In genomic region chrX:46792826-46793195, GRCh38 we compare ENCODE assay signal across 12 cellular contexts. TPM values are rescaled to one million over a fixed set of nuclear protein-coding genes. Genes with fewer than 3 reads are reported as not detected.
DNase-seq lines count a peak whose midpoint lies in the region; ATAC-seq and TF ChIP-seq lines count a peak whose summit lies in the region.
"Had no signal": no experiment of that assay in that cellular context is flagged by ENCODE, and none has a peak within 500 bp of the region (broad histone marks: within the 10 kb centered on the region; RNA-seq: fewer than 3 reads in every experiment).

No MANE protein-coding gene starts in this region.

- H3K9me3 Mint-ChIP-seq in activated CD4-positive, alpha-beta T cell treated with anti-CD3 and anti-CD28 coated beads for 36 hours (ENCODE audit: low read depth) = no peaks in the 10 kb centered on the region

- H3K27me3 ChIP-seq in brain microvascular endothelial cell (replicated peaks) (no peaks in the 10 kb centered on the region), osteoblast (ENCODE audit: insufficient read depth, low read length) (no peaks in the 10 kb centered on the region)
- H3K27me3 ChIP-seq: ascending aorta, right atrium auricular region had no signal

- TF ChIP-seq POLR2A in NB4 (IDR thresholded peaks at IDR 0.05; ENCODE audit: extremely low read depth, insufficient read length) = no peak

- peak overlapping the region; percentile 58 for H3K27ac Mint-ChIP-seq in activated CD4-positive, alpha-beta T cell treated with anti-CD3 and anti-CD28 coated beads for 36 hours

- H3K36me3 Mint-ChIP-seq in activated CD4-positive, alpha-beta T cell treated with anti-CD3 and anti-CD28 coated beads for 36 hours (ENCODE audit: low read depth) = no peaks in the 10 kb centered on the region

- H3K4me3 ChIP-seq in NB4 (ENCODE audit: low read depth, low read length) (peak overlapping the region; percentile 46), brain microvascular endothelial cell (ENCODE audit: low read depth, low read length) (no peak overlapping the region), osteoblast (ENCODE audit: insufficient read depth, low read length) (no peak overlapping the region)
- H3K4me3 ChIP-seq: ascending aorta, right atrium auricular region had no signal

- peaks cover 19% of the 10 kb centered on the region for H3K4me1 Mint-ChIP-seq in activated CD4-positive, alpha-beta T cell treated with anti-CD3 and anti-CD28 coated beads for 36 hours

- H3K36me3 ChIP-seq in brain microvascular endothelial cell (replicated peaks) (no peaks in the 10 kb centered on the region), osteoblast (ENCODE audit: insufficient read depth, low read length) (no peaks in the 10 kb centered on the region)
- H3K36me3 ChIP-seq: ascending aorta, right atrium auricular region had no signal

- TF ChIP-seq CTCF in NB4 (IDR thresholded peaks at IDR 0.05; ENCODE audit: low read depth, low read length) (no peak), brain microvascular endothelial cell (IDR thresholded peaks at IDR 0.05; ENCODE audit: low read depth, low read length, missing control alignments) (no peak), osteoblast (IDR thresholded peaks at IDR 0.05; ENCODE audit: extremely low read depth, low read depth, low read length) (no peak)

- in situ Hi-C loops in brain microvascular endothelial cell (cut with HindIII; ENCODE audit: low pct_ligation_motif_present, low sequenced_read_pairs) = no loop called here

- no peak overlapping the region for H2AFZ ChIP-seq in osteoblast (ENCODE audit: low read length)

- H3K27me3 Mint-ChIP-seq in activated CD4-positive, alpha-beta T cell treated with anti-CD3 and anti-CD28 coated beads for 36 hours = no peaks in the 10 kb centered on the region

- H3K4me3 Mint-ChIP-seq in activated CD4-positive, alpha-beta T cell treated with anti-CD3 and anti-CD28 coated beads for 36 hours = no peak overlapping the region

- H3K27ac ChIP-seq in brain microvascular endothelial cell (peak overlapping the region; percentile 99), osteoblast (ENCODE audit: low read depth, low read length) (peak overlapping the region; percentile 82)
- H3K27ac ChIP-seq: right atrium auricular region had no signal

- intact Hi-C loops in activated CD4-positive, alpha-beta T cell treated with anti-CD3 and anti-CD28 coated beads for 36 hours (cut with DNase I, micrococcal nuclease) = loop anchor here (1.0 to 10.0 kb wide), 7 partner anchors 34 to 408 kb away; partner anchors contain the start of genes SLC9A7 (in 1 of the 2) and ZNF674 (in 1 of the 2)

- no peak for DNase-seq in activated CD4-positive, alpha-beta T cell treated with anti-CD3 and anti-CD28 coated beads for 36 hours
- DNase-seq in activated CD4-positive, alpha-beta T cell treated with anti-CD3 and anti-CD28 coated beads for 4 hours = no peak
- DNase-seq in NB4 (ENCODE audit: low read depth) = no peak
- no peak for DNase-seq in brain microvascular endothelial cell
- DNase-seq in osteoblast (ENCODE audit: insufficient read length, low spot score, missing footprints) = no peak
- no peak for DNase-seq in RPMI8226
- DNase-seq in LoVo (ENCODE audit: low spot score) = no peak
- DNase-seq: DMS79, NCI-H1105 treated with DMSO at 0.1 percent for 48 hours had no signal

- H3K9me3 ChIP-seq in osteoblast (ENCODE audit: low read depth, low read length) = no peaks in the 10 kb centered on the region
- H3K9me3 ChIP-seq: ascending aorta, right atrium auricular region had no signal

- POLR2A ChIA-PET in activated CD4-positive, alpha-beta T cell treated with anti-CD3 and anti-CD28 coated beads for 36 hours (lab: Charles Lee) = no interaction called here

- CTCF ChIA-PET in activated CD4-positive, alpha-beta T cell treated with anti-CD3 and anti-CD28 coated beads for 36 hours (lab: Charles Lee) = interaction anchor here (0.7 to 2.6 kb wide), 2 partner anchors 33 to 176 kb away, joined by 3 to 17 read pairs; partner anchors contain the start of gene SLC9A7

- peak overlapping the region; percentile 42 for H3K4me2 ChIP-seq in osteoblast (ENCODE audit: insufficient read depth, low read length)

- H3K4me1 ChIP-seq in osteoblast (ENCODE audit: insufficient read depth, low read length) = peaks cover 18% of the 10 kb centered on the region
- H3K4me1 ChIP-seq: ascending aorta, right atrium auricular region had no signal

- H3K79me2 ChIP-seq in osteoblast (ENCODE audit: insufficient read depth, low read length) = no peaks in the 10 kb centered on the region

- ATAC-seq in activated CD4-positive, alpha-beta T cell treated with anti-CD3 and anti-CD28 coated beads for 36 hours = peak; percentile 9
- no peak for ATAC-seq in HG03571 (IDR thresholded peaks at IDR 0.05; ENCODE audit: unreplicated experiment)

- no peaks in the 10 kb centered on the region for H4K20me1 ChIP-seq in osteoblast (ENCODE audit: insufficient read depth, low read length)

RNA-seq across cellular contexts. Expression of gene SLC9A7, which starts 33.9 kb away (rescaled TPM):
- total RNA-seq in activated CD4-positive, alpha-beta T cell treated with anti-CD3 and anti-CD28 coated beads for 36 hours = 10 to 100 TPM; 16.3 to 19.2 TPM
- 42.0 and 43.6 TPM in 2 replicates for total RNA-seq in osteoblast

RNA-seq across cellular contexts. Expression of gene RP2, which starts 44.0 kb away (rescaled TPM):
- total RNA-seq in activated CD4-positive, alpha-beta T cell treated with anti-CD3 and anti-CD28 coated beads for 36 hours = 1 to 10 TPM; 3.3 to 5.0 TPM
- total RNA-seq in osteoblast = 18.6 and 19.5 TPM in 2 replicates
